In the genomic region with DNA sequence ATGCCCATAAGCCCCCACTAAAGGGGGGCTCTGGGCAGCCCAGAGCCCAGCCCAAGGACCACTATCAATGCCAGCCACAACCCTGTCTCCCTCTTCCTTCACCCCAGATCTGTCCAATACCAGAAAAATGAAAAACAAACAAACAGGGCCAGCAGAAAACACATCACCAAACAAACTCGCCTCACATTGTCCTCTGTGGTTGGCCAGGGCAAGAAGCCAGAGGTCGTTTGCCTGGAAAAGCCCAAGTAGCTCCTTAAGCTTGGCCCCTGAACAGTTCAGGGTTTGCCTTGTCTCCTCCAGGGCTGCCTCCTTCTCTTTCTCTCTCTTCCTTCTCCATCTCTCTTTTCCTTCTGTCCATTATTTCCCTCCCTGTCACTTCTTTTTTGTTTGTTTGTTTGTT, we compare ENCODE assay signal across 15 cellular contexts. TPM values are rescaled to one million over a fixed set of nuclear protein-coding genes. Genes with fewer than 3 reads are reported as not detected.
"Had no signal": no experiment of that assay in that cellular context is flagged by ENCODE, and none has a peak within 500 bp of the region (broad histone marks: within the 10 kb centered on the region; RNA-seq: fewer than 3 reads in every experiment).

No MANE protein-coding gene starts in this region.

- H3K4me1 ChIP-seq: esophagus muscularis mucosa, prostate gland, right lobe of liver, spleen, upper lobe of right lung had no signal

- H3K27me3 ChIP-seq: brain microvascular endothelial cell, esophagus muscularis mucosa, right lobe of liver, testis had no signal

- DNase-seq: activated CD4-positive, CD25-positive, alpha-beta regulatory T cell treated with anti-CD3 and anti-CD28 coated beads, Interleukin-2, amount 50 U/mL, for 72 hours; activated naive CD8-positive, alpha-beta T cell treated with anti-CD3 and anti-CD28 coated beads for 36 hours; brain microvascular endothelial cell; cortex of kidney; effector CD4-positive, alpha-beta T cell; nephron progenitor cell; right lobe of liver; spleen; stimulated activated naive CD8-positive, alpha-beta T cell treated with anti-CD3 and anti-CD28 coated beads, Interleukin-15, amount 100 ng/mL, for 72 hours; T1000; testis; upper lobe of right lung had no signal

- H3K4me3 ChIP-seq: esophagus muscularis mucosa, prostate gland, right lobe of liver, spleen, testis, upper lobe of right lung had no signal

- ATAC-seq: right lobe of liver; stimulated activated naive CD8-positive, alpha-beta T cell treated with anti-CD3 and anti-CD28 coated beads, Interleukin-15, amount 100 ng/mL, for 72 hours; upper lobe of right lung had no signal

- H3K9me3 ChIP-seq: esophagus muscularis mucosa, prostate gland, right lobe of liver, spleen, testis, upper lobe of right lung had no signal

- H3K36me3 ChIP-seq: brain microvascular endothelial cell, esophagus muscularis mucosa, prostate gland, right lobe of liver, spleen, upper lobe of right lung had no signal

- H3K27ac ChIP-seq: brain microvascular endothelial cell, esophagus muscularis mucosa, prostate gland, right lobe of liver, spleen, testis, upper lobe of right lung had no signal

RNA-seq across cellular contexts. Expression of a gene that starts 10.1 kb away (rescaled TPM):
- total RNA-seq: activated naive CD8-positive, alpha-beta T cell treated with anti-CD3 and anti-CD28 coated beads for 36 hours; activated T-helper 1 cell treated with anti-CD3 and anti-CD28 coated beads, Interleukin-12 subunit alpha, Interleukin-12 subunit beta, Interleukin-2, Interleukin-4 antibody, amounts not matched to agents 30 ng/mL and 10 ng/mL and 1 ng/mL, durations not matched to agents 14 hours and 24 hours and 36 hours had no signal
